ENCODE assay signal across 16 cellular contexts in genomic region chr14:69094481-69094880, GRCh38. TPM values are rescaled to one million over a fixed set of nuclear protein-coding genes. Genes with fewer than 3 reads are reported as not detected.
DNase-seq lines count a peak whose midpoint lies in the region; ATAC-seq, FAIRE-seq and TF ChIP-seq lines count a peak whose summit lies in the region.
"Had no signal": no experiment of that assay in that cellular context is flagged by ENCODE, and none has a peak within 500 bp of the region (broad histone marks: within the 10 kb centered on the region; RNA-seq: fewer than 3 reads in every experiment).

No MANE protein-coding gene starts in this region.

- ATAC-seq in HG03460 (IDR thresholded peaks at IDR 0.05; ENCODE audit: unreplicated experiment) = no peak
- ATAC-seq: activated T-cell treated with anti-CD3 and anti-CD28 coated beads, Interleukin-2, amount 50 U/mL, for 4 hours had no signal

- H3K27ac ChIP-seq in AG04450 (ENCODE audit: low read depth, low read length) = peak overlapping the region; percentile 73
- H3K27ac ChIP-seq in endothelial cell of umbilical vein (ENCODE audit: insufficient read depth, low read depth, low read length) = peak overlapping the region; percentile 63
- H3K27ac ChIP-seq in osteoblast (ENCODE audit: low read depth, low read length) = peak overlapping the region; percentile 72

- TF ChIP-seq POLR2A in endothelial cell of umbilical vein (IDR thresholded peaks at IDR 0.05; ENCODE audit: low read depth, low read length) = no peak

- no peaks in the 10 kb centered on the region for H3K9me1 ChIP-seq in endothelial cell of umbilical vein (replicated peaks; ENCODE audit: control insufficient read depth, extremely low read depth, insufficient read depth, low read length)

- CTCF ChIA-PET in AG04450 (lab: Charles Lee) (no interaction called here), endothelial cell of umbilical vein (lab: Charles Lee) (interaction anchor here (1.0 to 2.9 kb wide), 6 partner anchors 13 to 231 kb away, joined by 3 to 8 read pairs (median 4); no protein-coding TSS in a partner anchor)

- intact Hi-C loops in endothelial cell of umbilical vein (cut with micrococcal nuclease) = loop anchor here (1.0 to 5.0 kb wide), 2 partner anchors 15 to 37 kb away; no protein-coding TSS in a partner anchor

- BruUV-seq in endothelial cell of umbilical vein (replicated peaks; lab: Mats Ljungman, UMichigan) = no TSS peak

- peaks cover 4% of the 10 kb centered on the region for H3K79me2 ChIP-seq in endothelial cell of umbilical vein (ENCODE audit: control insufficient read depth, insufficient read depth, low read length)
- H3K79me2 ChIP-seq in osteoblast (ENCODE audit: insufficient read depth, low read length) = peaks cover 16% of the 10 kb centered on the region

- TF ChIP-seq CTCF in AG04450 (IDR thresholded peaks at IDR 0.05; ENCODE audit: low read depth, low read length) = no peak
- no peak for TF ChIP-seq CTCF in endothelial cell of umbilical vein (IDR thresholded peaks at IDR 0.05; ENCODE audit: extremely low read depth in 1 of 2, insufficient read depth in 1 of 2, low read depth in 1 of 2, low read length in 2 of 2)
- TF ChIP-seq CTCF in osteoblast (IDR thresholded peaks at IDR 0.05; ENCODE audit: extremely low read depth, low read depth, low read length) = no peak

- no peak overlapping the region for H3K9ac ChIP-seq in endothelial cell of umbilical vein (replicated peaks; ENCODE audit: extremely low read depth, insufficient read depth, low read length)

- H3K9me3 ChIP-seq in AG04450 (ENCODE audit: control insufficient read depth, insufficient read depth, low read length) = no peaks in the 10 kb centered on the region
- H3K9me3 ChIP-seq in endothelial cell of umbilical vein (replicated peaks; ENCODE audit: control insufficient read depth, insufficient read depth, low read length) = no peaks in the 10 kb centered on the region
- no peaks in the 10 kb centered on the region for H3K9me3 ChIP-seq in osteoblast (ENCODE audit: low read depth, low read length)
- H3K9me3 ChIP-seq: body of pancreas, tibial nerve had no signal

- no peaks in the 10 kb centered on the region for H3K27me3 ChIP-seq in AG04450 (ENCODE audit: control insufficient read depth, insufficient read depth, low read length)
- no peaks in the 10 kb centered on the region for H3K27me3 ChIP-seq in endothelial cell of umbilical vein (ENCODE audit: control insufficient read depth in 2 of 2, insufficient read depth in 2 of 2, low read length in 2 of 2)
- H3K27me3 ChIP-seq in osteoblast (ENCODE audit: insufficient read depth, low read length) = no peaks in the 10 kb centered on the region
- H3K27me3 ChIP-seq: body of pancreas, tibial nerve had no signal

- peaks cover 8 to 9% of the 10 kb centered on the region in 2 experiments for H3K36me3 ChIP-seq in endothelial cell of umbilical vein (ENCODE audit: control insufficient read depth in 2 of 2, extremely low read depth in 1 of 2, insufficient read depth in 2 of 2, low read length in 2 of 2)
- peaks cover 23% of the 10 kb centered on the region for H3K36me3 ChIP-seq in osteoblast (ENCODE audit: insufficient read depth, low read length)

- DNase-seq in AG04450 (ENCODE audit: low read depth, low spot score) (no peak), NCI-H146 treated with DMSO at 0.1 percent for 48 hours (lab: John Stamatoyannopoulos, UW; ENCODE audit: unreplicated experiment) (peak; percentile 10), endothelial cell of umbilical vein (ENCODE audit: low read depth, low spot score) (no peak), osteoblast (ENCODE audit: insufficient read length, low spot score, missing footprints) (no peak), putamen (ENCODE audit: low spot score) (no peak), activated gamma-delta T cell treated with Interleukin-2 at 50 U/mL for 16 hours (no peak), HK-2 (ENCODE audit: unreplicated experiment) (no peak)
- DNase-seq: activated CD4-positive, alpha-beta T cell treated with anti-CD3 and anti-CD28 coated beads for 4 hours; activated T-cell treated with anti-CD3 and anti-CD28 coated beads, Interleukin-2, amount 50 U/mL, for 4 hours; DND-41; glutamatergic neuron; left cardiac atrium; NCI-H1417 treated with DMSO at 0.1 percent for 48 hours had no signal

- peaks cover 29% of the 10 kb centered on the region for H3K4me1 ChIP-seq in endothelial cell of umbilical vein (ENCODE audit: control insufficient read depth, extremely low read depth, insufficient read depth, low read length)
- peaks cover 42% of the 10 kb centered on the region for H3K4me1 ChIP-seq in osteoblast (ENCODE audit: insufficient read depth, low read length)

- H3K4me3 ChIP-seq in AG04450 (ENCODE audit: low read depth, low read length) (no peak overlapping the region), endothelial cell of umbilical vein (replicated peaks in 1 of 3; ENCODE audit: insufficient read depth in 1 of 3, low read depth in 1 of 3, low read length in 3 of 3) (no peak overlapping the region), osteoblast (ENCODE audit: insufficient read depth, low read length) (no peak overlapping the region)
- H3K4me3 ChIP-seq: body of pancreas, tibial nerve had no signal

- dilution Hi-C loops in endothelial cell of umbilical vein (cut with MboI; ENCODE audit: extremely low pct_ligation_motif_present, low sequenced_read_pairs) = no loop called here

- POLR2A ChIA-PET in AG04450 (lab: Yijun Ruan, JAX) (interaction anchor here (1.0 kb wide), 2 partner anchors 15 to 125 kb away, joined by 3 read pairs; no protein-coding TSS in a partner anchor), endothelial cell of umbilical vein (lab: Charles Lee) (no interaction called here)

- H4K20me1 ChIP-seq in endothelial cell of umbilical vein (replicated peaks; ENCODE audit: control insufficient read depth, extremely low read depth, insufficient read depth, low read length) (no peaks in the 10 kb centered on the region), osteoblast (ENCODE audit: insufficient read depth, low read length) (peaks cover 9% of the 10 kb centered on the region)

- no peak overlapping the region for H2AFZ ChIP-seq in endothelial cell of umbilical vein (ENCODE audit: low read depth, low read length)
- no peak overlapping the region for H2AFZ ChIP-seq in osteoblast (ENCODE audit: low read length)

- H3K4me2 ChIP-seq in endothelial cell of umbilical vein (ENCODE audit: insufficient read depth, low read length) (no peak overlapping the region), osteoblast (ENCODE audit: insufficient read depth, low read length) (peak overlapping the region; percentile 7)

- no peak for FAIRE-seq in endothelial cell of umbilical vein (lab: Jason Lieb, UNC)

TF ChIP-seq in endothelial cell of umbilical vein, 7 proteins besides CTCF, POLR2A, EP300 and RAD21:
- TF ChIP-seq FOS (IDR thresholded peaks at IDR 0.05; ENCODE audit: borderline replicate concordance, insufficient read depth, low read length) (no peak), MAX (IDR thresholded peaks at IDR 0.05; ENCODE audit: insufficient read depth, insufficient read length) (no peak), EZH2 (IDR thresholded peaks at IDR 0.05; ENCODE audit: borderline replicate concordance, low read depth, low read length, severe bottlenecking) (no peak), MYC (IDR thresholded peaks at IDR 0.05; ENCODE audit: low read depth, low read length) (no peak), JUN (IDR thresholded peaks at IDR 0.05; ENCODE audit: borderline replicate concordance, insufficient read depth, insufficient read length, low read depth) (no peak), POLR2AphosphoS5 (IDR thresholded peaks at IDR 0.05; ENCODE audit: insufficient read depth, low read depth, low read length) (no peak)

RNA-seq across cellular contexts. Expression of gene DCAF5, which starts 58.4 kb away (rescaled TPM):
- 32.4 and 34.1 TPM in 2 replicates for polyA plus RNA-seq in AG04450 (2011; rRNA removed)
- polyA minus RNA-seq in AG04450 (2011; rRNA and poly(A)+ RNA removed) = 36.6 and 41.9 TPM in 2 replicates
- total RNA-seq in endothelial cell of umbilical vein = 35.3 and 37.9 TPM in 2 replicates
- polyA plus RNA-seq in endothelial cell of umbilical vein = 49.1 and 52.5 TPM in 2 replicates
- polyA plus RNA-seq in endothelial cell of umbilical vein (2011; cell fraction: cytosol; rRNA removed) = 37.9 and 42.7 TPM in 2 replicates
- 108 and 112 TPM in 2 replicates for polyA plus RNA-seq in endothelial cell of umbilical vein (2011; cell fraction: nucleus; rRNA removed)
- 27.5 TPM in 2 replicates for polyA plus RNA-seq in endothelial cell of umbilical vein (2012)
- polyA minus RNA-seq in endothelial cell of umbilical vein = 44.4 and 55.2 TPM in 2 replicates
- 7.6 TPM for polyA minus RNA-seq in endothelial cell of umbilical vein (2011; cell fraction: cytosol; rRNA and poly(A)+ RNA removed)
- polyA minus RNA-seq in endothelial cell of umbilical vein (2011; cell fraction: nucleus; rRNA and poly(A)+ RNA removed) = 38.4 and 48.5 TPM in 2 replicates
- total RNA-seq in osteoblast = 38.7 and 41.3 TPM in 2 replicates
